Comparison of ENCODE assay signal across 8 cellular contexts in genomic region chr10:43421201-43421507, GRCh38. TPM values are rescaled to one million over a fixed set of nuclear protein-coding genes. Genes with fewer than 3 reads are reported as not detected.
DNase-seq lines count a peak whose midpoint lies in the region; ATAC-seq and TF ChIP-seq lines count a peak whose summit lies in the region.

No MANE protein-coding gene starts in this region.

- DNase-seq in CD8-positive, alpha-beta T cell = no peak
- DNase-seq in MG63 = no peak
- no peak for DNase-seq in effector memory CD4-positive, alpha-beta T cell
- DNase-seq in NCI-H187 (lab: John Stamatoyannopoulos, UW) = no peak
- no peak for DNase-seq in A172 (ENCODE audit: low spot score)
- no peak for DNase-seq in NCI-H1417 (lab: John Stamatoyannopoulos, UW)

- H3K27ac Mint-ChIP-seq in CD8-positive, alpha-beta T cell = peak overlapping the region; percentile 98

- intact Hi-C loops in CD8-positive, alpha-beta T cell (cut with DNase I, micrococcal nuclease) = loop anchor here in 1 of 2 experiments (2.0 kb wide), 1 partner anchor 24 kb away; no protein-coding TSS in a partner anchor

- H3K27me3 Mint-ChIP-seq in CD8-positive, alpha-beta T cell (ENCODE audit: low read depth) = no peaks in the 10 kb centered on the region

- peak overlapping the region; percentile 93 for H3K4me3 Mint-ChIP-seq in CD8-positive, alpha-beta T cell

- POLR2A ChIA-PET in CD8-positive, alpha-beta T cell (lab: Charles Lee) = interaction anchor here (0.7 to 4.2 kb wide), 5 partner anchors 13 to 283 kb away, joined by 3 to 51 read pairs (median 4); partner anchors contain the start of genes CSGALNACT2, HNRNPF and ZNF487

- CTCF ChIA-PET in CD8-positive, alpha-beta T cell (lab: Charles Lee) = interaction anchor here (1.6 to 1.8 kb wide), 3 partner anchors 14 to 73 kb away, joined by 4 to 6 read pairs (median 5); no protein-coding TSS in a partner anchor

- no peaks in the 10 kb centered on the region for H3K36me3 ChIP-seq in CD8-positive, alpha-beta T cell (ENCODE audit: insufficient read depth, low read length)
- H3K36me3 ChIP-seq in MG63 (no peaks in the 10 kb centered on the region), neutrophil (no peaks in the 10 kb centered on the region)
- no peaks in the 10 kb centered on the region for H3K36me3 ChIP-seq in effector memory CD4-positive, alpha-beta T cell (ENCODE audit: control insufficient read depth, insufficient read depth, low read length)

- H3K9me3 ChIP-seq in CD8-positive, alpha-beta T cell (ENCODE audit: low read length) = no peaks in the 10 kb centered on the region
- H3K9me3 ChIP-seq in MG63 (no peaks in the 10 kb centered on the region), neutrophil (no peaks in the 10 kb centered on the region)
- no peaks in the 10 kb centered on the region for H3K9me3 ChIP-seq in effector memory CD4-positive, alpha-beta T cell (ENCODE audit: control insufficient read depth, low read length)

- no peak for TF ChIP-seq CTCF in CD8-positive, alpha-beta T cell (IDR thresholded peaks at IDR 0.05)
- no peak for TF ChIP-seq CTCF in neutrophil (IDR thresholded peaks at IDR 0.05)

- peaks cover 46% of the 10 kb centered on the region for H3K4me1 ChIP-seq in CD8-positive, alpha-beta T cell (ENCODE audit: insufficient read depth, low read length)
- H3K4me1 ChIP-seq in effector memory CD4-positive, alpha-beta T cell (ENCODE audit: control insufficient read depth, insufficient read depth, low read length, poor library complexity, severe bottlenecking) = peaks cover 22% of the 10 kb centered on the region
- H3K4me1 ChIP-seq in neutrophil (ENCODE audit: control insufficient read depth in 1 of 2, insufficient read depth in 1 of 2, low read depth in 1 of 2, low read length in 1 of 2) = peaks cover 49 to 50% of the 10 kb centered on the region in 2 experiments

- peaks cover 33% of the 10 kb centered on the region for H3K4me1 Mint-ChIP-seq in CD8-positive, alpha-beta T cell (ENCODE audit: low read depth)

- H3K36me3 Mint-ChIP-seq in CD8-positive, alpha-beta T cell = peaks cover 5% of the 10 kb centered on the region

- peak overlapping the region; percentile 82 for H3K27ac ChIP-seq in CD8-positive, alpha-beta T cell (ENCODE audit: low read depth, low read length)
- peak overlapping the region; percentile 87 for H3K27ac ChIP-seq in effector memory CD4-positive, alpha-beta T cell (ENCODE audit: insufficient read depth, low read length, poor library complexity, severe bottlenecking)
- peak overlapping the region; percentile 97 for H3K27ac ChIP-seq in neutrophil

- H3K4me3 ChIP-seq in CD8-positive, alpha-beta T cell (ENCODE audit: low read depth, low read length) = peak overlapping the region; percentile 92
- H3K4me3 ChIP-seq in MG63 = peak overlapping the region; percentile 59
- peak overlapping the region; percentile 65 for H3K4me3 ChIP-seq in effector memory CD4-positive, alpha-beta T cell (ENCODE audit: insufficient read depth, low read depth, low read length, poor library complexity, severe bottlenecking)
- peak overlapping the region; percentile 78 to 84 for H3K4me3 ChIP-seq in neutrophil (ENCODE audit: low read depth in 1 of 2, low read length in 1 of 2)

- H3K9me3 Mint-ChIP-seq in CD8-positive, alpha-beta T cell = no peaks in the 10 kb centered on the region

- no peak for ATAC-seq in CD8-positive, alpha-beta T cell
- no peak for ATAC-seq in GM21825 (IDR thresholded peaks at IDR 0.05; ENCODE audit: unreplicated experiment)

- no peaks in the 10 kb centered on the region for H3K27me3 ChIP-seq in CD8-positive, alpha-beta T cell (ENCODE audit: insufficient read depth, low read length)
- H3K27me3 ChIP-seq in MG63 (no peaks in the 10 kb centered on the region), neutrophil (no peaks in the 10 kb centered on the region)
- H3K27me3 ChIP-seq in effector memory CD4-positive, alpha-beta T cell (replicated peaks; ENCODE audit: control insufficient read depth, insufficient read depth, low read length, poor library complexity, severe bottlenecking) = no peaks in the 10 kb centered on the region

RNA-seq across cellular contexts. Expression of gene HNRNPF, which starts 12.2 kb away (rescaled TPM):
- 10 to 100 TPM; 83.4 to 86.9 TPM for total RNA-seq in CD8-positive, alpha-beta T cell
- 286 and 294 TPM in 2 replicates for total RNA-seq in MG63 (2014; rRNA removed; shearing (Covaris generic); ENCODE audit: low replicate concordance)
- total RNA-seq in A172 (2014; rRNA removed; shearing (Covaris generic)) = 328 and 348 TPM in 2 replicates

RNA-seq across cellular contexts. Expression of gene ZNF487, which starts 15.8 kb away (rescaled TPM):
- 1 to 10 TPM; 7.3 to 8.9 TPM for total RNA-seq in CD8-positive, alpha-beta T cell
- total RNA-seq in MG63 (2014; rRNA removed; shearing (Covaris generic); ENCODE audit: low replicate concordance) = 1.3 and 5.4 TPM in 2 replicates
- 6.6 TPM in 2 replicates for total RNA-seq in A172 (2014; rRNA removed; shearing (Covaris generic))

RNA-seq across cellular contexts. Expression of gene FXYD4, which starts 49.7 kb away (rescaled TPM):
- not detected for total RNA-seq in CD8-positive, alpha-beta T cell
- total RNA-seq in MG63 (2014; rRNA removed; shearing (Covaris generic); ENCODE audit: low replicate concordance) = not detected in 2 replicates
- total RNA-seq in A172 (2014; rRNA removed; shearing (Covaris generic)) = not detected in 2 replicates
